In genomic region chr16:52861614-52862022, GRCh38 we compare ENCODE assay signal across 8 cellular contexts.
DNase-seq lines count a peak whose midpoint lies in the region; ATAC-seq and TF ChIP-seq lines count a peak whose summit lies in the region.

No MANE protein-coding gene starts in this region.

- ATAC-seq in SK-N-SH treated with all-trans-retinoic acid at 6 μM for 48 hours (no peak), Panc1 (no peak), upper lobe of left lung (ENCODE audit: low FRiP score in 2 of 2) (no peak), HG03280 (IDR thresholded peaks at IDR 0.05; ENCODE audit: unreplicated experiment) (no peak)

- TF ChIP-seq CTCF in SK-N-SH (IDR thresholded peaks at IDR 0.05) (no peak; the same call in 1 of the 2 replicates), Panc1 (IDR thresholded peaks at IDR 0.05) (peak; percentile 10; the same call in 1 of the 2 replicates), upper lobe of left lung (IDR thresholded peaks at IDR 0.05) (peak in 4 of 6 experiments; percentile 15 to 50 (median 46))

- WGBS in SK-N-SH (ENCODE audit: low lambda C conversion rate), result 3% methylated on average over 7 of the region's 7 CpGs
- 38 to 39% methylated on average over 7 of the region's 7 CpGs for WGBS in upper lobe of left lung, 2 donors

- H3K27me3 ChIP-seq in SK-N-SH (ENCODE audit: insufficient read depth) (no peaks in the 10 kb centered on the region), Panc1 (ENCODE audit: control insufficient read depth, insufficient read depth, low read length) (no peaks in the 10 kb centered on the region), upper lobe of left lung (no peaks in the 10 kb centered on the region)

- no peak for TF ChIP-seq EP300 in SK-N-SH (IDR thresholded peaks at IDR 0.05; ENCODE audit: borderline replicate concordance in 1 of 2, low read depth in 1 of 2, low read length in 1 of 2)
- TF ChIP-seq EP300 in upper lobe of left lung (IDR thresholded peaks at IDR 0.05), result no peak

- H2AFZ ChIP-seq in SK-N-SH (ENCODE audit: low read depth), result no peak overlapping the region

- TF ChIP-seq RAD21 in SK-N-SH (IDR thresholded peaks at IDR 0.05; ENCODE audit: low read length), result peak; percentile 55

- no peaks in the 10 kb centered on the region for H3F3A ChIP-seq in SK-N-SH (replicated peaks; ENCODE audit: insufficient read depth)

- in situ Hi-C loops in Panc1 (cut with HindIII; ENCODE audit: low pct_unique_long_range_greater_than_20kb, low sequenced_read_pairs), result no loop called here

- no peaks in the 10 kb centered on the region for H3K79me2 ChIP-seq in SK-N-SH (ENCODE audit: insufficient read depth)

- TF ChIP-seq POLR2A in upper lobe of left lung (IDR thresholded peaks at IDR 0.05) (no peak), erythroblast (IDR thresholded peaks at IDR 0.05; ENCODE audit: low read length) (no peak)

- H3K9ac ChIP-seq in SK-N-SH, result no peak overlapping the region

- intact Hi-C loops in Panc1 (cut with micrococcal nuclease; ENCODE audit: unreplicated experiment), result no loop called here

- H3K9me2 ChIP-seq in SK-N-SH, result no peaks in the 10 kb centered on the region

- no peak overlapping the region for H3K27ac ChIP-seq in SK-N-SH (ENCODE audit: low read depth in 2 of 2, low read length in 1 of 2)
- H3K27ac ChIP-seq in Panc1 (ENCODE audit: low read length), result no peak overlapping the region
- H3K27ac ChIP-seq in upper lobe of left lung, result no peak overlapping the region

- no TSS peak for BruUV-seq in Panc1 (replicated peaks; lab: Mats Ljungman, UMichigan)

- no peaks in the 10 kb centered on the region for H3K36me3 ChIP-seq in SK-N-SH (replicated peaks in 1 of 2; ENCODE audit: control insufficient read depth in 1 of 2, insufficient read depth in 2 of 2, low read length in 1 of 2)
- H3K36me3 ChIP-seq in Panc1 (ENCODE audit: control insufficient read depth, insufficient read depth, low read length), result no peaks in the 10 kb centered on the region
- H3K36me3 ChIP-seq in upper lobe of left lung, result no peaks in the 10 kb centered on the region

- no peak overlapping the region for H3K4me2 ChIP-seq in SK-N-SH

- H4K20me1 ChIP-seq in SK-N-SH (ENCODE audit: insufficient read depth), result no peaks in the 10 kb centered on the region

- POLR2A ChIA-PET in SK-N-SH (lab: Yijun Ruan, JAX), result no interaction called here
- POLR2A ChIA-PET in Panc1 (lab: Charles Lee), result no interaction called here

- H3K4me1 ChIP-seq in SK-N-SH (ENCODE audit: control insufficient read depth in 1 of 2, insufficient read depth in 2 of 2, low read depth in 1 of 2, low read length in 1 of 2) (no peaks in the 10 kb centered on the region), Panc1 (ENCODE audit: control insufficient read depth, insufficient read depth, low read length) (no peaks in the 10 kb centered on the region), upper lobe of left lung (no peaks in the 10 kb centered on the region)

- H3K9me3 ChIP-seq in SK-N-SH (no peaks in the 10 kb centered on the region), Panc1 (ENCODE audit: control insufficient read depth, insufficient read depth, low read depth, low read length) (no peaks in the 10 kb centered on the region), upper lobe of left lung (no peaks in the 10 kb centered on the region)

- H3K4me3 ChIP-seq in SK-N-SH (ENCODE audit: low read depth in 2 of 2, low read length in 1 of 2) (no peak overlapping the region), Panc1 (ENCODE audit: low read depth in 2 of 2, low read length in 2 of 2) (no peak overlapping the region), upper lobe of left lung (no peak overlapping the region)

- peak; percentile 5 for DNase-seq in SK-N-SH
- DNase-seq in Panc1 (ENCODE audit: low read depth, low spot score), result no peak
- peak; percentile 36 for DNase-seq in iPS-NIHi11 (ENCODE audit: low spot score)
- DNase-seq in upper lobe of left lung, result no peak
- no peak for DNase-seq in erythroblast (lab: John Stamatoyannopoulos, UW)
- DNase-seq in SIG-M5 (lab: John Stamatoyannopoulos, UW), result no peak

- CTCF ChIA-PET in SK-N-SH (lab: Yijun Ruan, JAX) (interaction anchor here (0.8 to 2.9 kb wide), 5 partner anchors 9 to 670 kb away, joined by 3 to 19 read pairs (median 3); no protein-coding TSS in a partner anchor), Panc1 (lab: Charles Lee) (no interaction called here)

TF ChIP-seq in SK-N-SH, 30 proteins besides CTCF, POLR2A, EP300 and RAD21 (continues in another document):
- TF ChIP-seq MAX (IDR thresholded peaks at IDR 0.05; ENCODE audit: low read depth) (no peak), MXI1 (IDR thresholded peaks at IDR 0.05; ENCODE audit: low read depth, low read length) (no peak), REST (IDR thresholded peaks at IDR 0.05; ENCODE audit: low read depth, low read length) (no peak), RXRA (IDR thresholded peaks at IDR 0.05; ENCODE audit: borderline replicate concordance, low read depth) (no peak), SMC3 (IDR thresholded peaks at IDR 0.05; ENCODE audit: low read depth, low read length) (no peak), CHD2 (IDR thresholded peaks at IDR 0.05; ENCODE audit: low read length, partially characterized antibody) (no peak), GATA2 (CRISPR knock-in tag; IDR thresholded peaks at IDR 0.05) (no peak), MEF2A (IDR thresholded peaks at IDR 0.05; ENCODE audit: borderline replicate concordance, low read depth) (no peak)

TF ChIP-seq in SK-N-SH treated with all-trans-retinoic acid at 6 μM for 48 hours, 23 proteins besides CTCF, POLR2A, EP300 and RAD21:
- no peak for TF ChIP-seq CSDC2 (CRISPR knock-in tag; IDR thresholded peaks at IDR 0.05)
- no peak for TF ChIP-seq TCF4 (CRISPR knock-in tag; IDR thresholded peaks at IDR 0.05; ENCODE audit: borderline replicate concordance)
- no peak for TF ChIP-seq POU6F1 (CRISPR knock-in tag; IDR thresholded peaks at IDR 0.05; ENCODE audit: borderline replicate concordance, low read depth)
- no peak for TF ChIP-seq RARB (CRISPR knock-in tag; IDR thresholded peaks at IDR 0.05)
- no peak for TF ChIP-seq ZNF565 (CRISPR knock-in tag; conservative IDR thresholded peaks at IDR 0.05; ENCODE audit: low read depth)
- TF ChIP-seq TOX (CRISPR knock-in tag; IDR thresholded peaks at IDR 0.05; ENCODE audit: borderline replicate concordance), result no peak
- TF ChIP-seq ZNF70 (CRISPR knock-in tag; IDR thresholded peaks at IDR 0.05), result no peak
- TF ChIP-seq PPARA (CRISPR knock-in tag; IDR thresholded peaks at IDR 0.05; ENCODE audit: borderline replicate concordance), result no peak
- TF ChIP-seq ZFP30 (CRISPR knock-in tag; IDR thresholded peaks at IDR 0.05), result no peak
- TF ChIP-seq SNAI2 (CRISPR knock-in tag; IDR thresholded peaks at IDR 0.05), result no peak
- TF ChIP-seq CSRNP3 (CRISPR knock-in tag; IDR thresholded peaks at IDR 0.05), result no peak

Comparison
In these comparisons a context has a peak if more than half of its experiments do, and no peak if none do; other contexts are left out.
1. DNase-seq: peak in SK-N-SH (single experiment) and iPS-NIHi11 (single experiment); none in Panc1 (single experiment), upper lobe of left lung (0 of 2), erythroblast (0 of 2) and SIG-M5 (single experiment).